ENCODE assay signal across 8 cellular contexts in genomic region chr20:43925786-43926185, GRCh38. TPM values are rescaled to one million over a fixed set of nuclear protein-coding genes. Genes with fewer than 3 reads are reported as not detected.
A peak's percentile ranks its signal among the peaks of the same experiment; 100 is the strongest.
DNase-seq lines count a peak whose midpoint lies in the region; FAIRE-seq and TF ChIP-seq lines count a peak whose summit lies in the region.

No MANE protein-coding gene starts in this region.

- H3K27me3 Mint-ChIP-seq in chondrocyte (ENCODE audit: low read depth): peaks cover 66% of the 10 kb centered on the region

- no peak overlapping the region for H3K27ac Mint-ChIP-seq in chondrocyte (ENCODE audit: unreplicated experiment)

- POLR2A ChIA-PET in endothelial cell of umbilical vein (lab: Charles Lee): no interaction called here

- DNase-seq in AG08396 (ENCODE audit: low spot score) (peak; percentile 63), OCI-M1 (lab: John Stamatoyannopoulos, UW) (peak; percentile 27), endothelial cell of umbilical vein (ENCODE audit: low read depth, low spot score) (peak; percentile 51), NCI-H526 treated with DMSO at 0.1 percent for 48 hours (lab: John Stamatoyannopoulos, UW) (no peak), sigmoid colon (no peak), chondrocyte (ENCODE audit: low spot score) (no peak), kidney tubule cell (ENCODE audit: low spot score) (no peak)

- TF ChIP-seq EP300 in sigmoid colon (IDR thresholded peaks at IDR 0.05): no peak

- no peaks in the 10 kb centered on the region for H3K4me1 Mint-ChIP-seq in chondrocyte (ENCODE audit: low read depth)

- H3K27ac ChIP-seq in endothelial cell of umbilical vein (ENCODE audit: insufficient read depth, low read depth, low read length): no peak overlapping the region
- H3K27ac ChIP-seq in sigmoid colon: no peak overlapping the region

- no peaks in the 10 kb centered on the region for H3K79me2 ChIP-seq in endothelial cell of umbilical vein (ENCODE audit: control insufficient read depth, insufficient read depth, low read length)

- TF ChIP-seq CTCF in GM12874 (IDR thresholded peaks at IDR 0.05; ENCODE audit: insufficient read depth, low read depth, low read length) (0 out of 2 replicates have a peak, but pooled peaks have one; percentile 6), endothelial cell of umbilical vein (IDR thresholded peaks at IDR 0.05; ENCODE audit: extremely low read depth in 1 of 2, insufficient read depth in 1 of 2, low read depth in 1 of 2, low read length in 2 of 2) (no peak), sigmoid colon (IDR thresholded peaks at IDR 0.05) (no peak), chondrocyte (IDR thresholded peaks at IDR 0.05) (no peak)

- dilution Hi-C loops in endothelial cell of umbilical vein (cut with MboI; ENCODE audit: extremely low pct_ligation_motif_present, low sequenced_read_pairs): no loop called here

- H3K27me3 ChIP-seq in endothelial cell of umbilical vein (ENCODE audit: control insufficient read depth in 2 of 2, insufficient read depth in 2 of 2, low read length in 2 of 2): peaks cover 4 to 8% of the 10 kb centered on the region in 2 experiments
- H3K27me3 ChIP-seq in sigmoid colon: peaks cover 0 to 5% (median 0%) of the 10 kb centered on the region in 3 donors

- no TSS peak for BruUV-seq in endothelial cell of umbilical vein (replicated peaks; lab: Mats Ljungman, UMichigan)

- no peak overlapping the region for H3K4me3 Mint-ChIP-seq in chondrocyte (ENCODE audit: unreplicated experiment)

- no peaks in the 10 kb centered on the region for H3K9me1 ChIP-seq in endothelial cell of umbilical vein (replicated peaks; ENCODE audit: control insufficient read depth, extremely low read depth, insufficient read depth, low read length)

- no peaks in the 10 kb centered on the region for H3K36me3 ChIP-seq in endothelial cell of umbilical vein (ENCODE audit: control insufficient read depth in 2 of 2, extremely low read depth in 1 of 2, insufficient read depth in 2 of 2, low read length in 2 of 2)
- no peaks in the 10 kb centered on the region for H3K36me3 ChIP-seq in sigmoid colon

- no peaks in the 10 kb centered on the region for H3K9me3 ChIP-seq in endothelial cell of umbilical vein (replicated peaks; ENCODE audit: control insufficient read depth, insufficient read depth, low read length)
- no peaks in the 10 kb centered on the region for H3K9me3 ChIP-seq in sigmoid colon

- no peaks in the 10 kb centered on the region for H4K20me1 ChIP-seq in endothelial cell of umbilical vein (replicated peaks; ENCODE audit: control insufficient read depth, extremely low read depth, insufficient read depth, low read length)

- peak; percentile 69 for FAIRE-seq in endothelial cell of umbilical vein (lab: Jason Lieb, UNC)

- no peak overlapping the region for H2AFZ ChIP-seq in endothelial cell of umbilical vein (ENCODE audit: low read depth, low read length)

- TF ChIP-seq POLR2A in endothelial cell of umbilical vein (IDR thresholded peaks at IDR 0.05; ENCODE audit: low read depth, low read length): no peak
- no peak for TF ChIP-seq POLR2A in sigmoid colon (IDR thresholded peaks at IDR 0.05)

- H3K4me3 ChIP-seq in endothelial cell of umbilical vein (replicated peaks in 1 of 3; ENCODE audit: insufficient read depth in 1 of 3, low read depth in 1 of 3, low read length in 3 of 3) (no peak overlapping the region), sigmoid colon (no peak overlapping the region)

- no peaks in the 10 kb centered on the region for H3K4me1 ChIP-seq in endothelial cell of umbilical vein (ENCODE audit: control insufficient read depth, extremely low read depth, insufficient read depth, low read length)
- H3K4me1 ChIP-seq in sigmoid colon: no peaks in the 10 kb centered on the region

- CTCF ChIA-PET in endothelial cell of umbilical vein (lab: Charles Lee): interaction anchor here (0.9 to 1.9 kb wide), 9 partner anchors 12 to 175 kb away, joined by 3 to 13 read pairs (median 4); no protein-coding TSS in a partner anchor

- H3K9ac ChIP-seq in endothelial cell of umbilical vein (replicated peaks; ENCODE audit: extremely low read depth, insufficient read depth, low read length): no peak overlapping the region

- H3K36me3 Mint-ChIP-seq in chondrocyte (ENCODE audit: low read depth): no peaks in the 10 kb centered on the region

- H3K9me3 Mint-ChIP-seq in chondrocyte (ENCODE audit: low read depth): no peaks in the 10 kb centered on the region

- intact Hi-C loops in endothelial cell of umbilical vein (cut with micrococcal nuclease) (no loop called here), sigmoid colon (cut with DNase I) (no loop called here)

- WGBS in sigmoid colon, 2 donors: 13 to 38% methylated on average over 5 of the region's 5 CpGs

- no peak overlapping the region for H3K4me2 ChIP-seq in endothelial cell of umbilical vein (ENCODE audit: insufficient read depth, low read length)

TF ChIP-seq in endothelial cell of umbilical vein, 7 proteins besides CTCF, POLR2A, EP300 and RAD21:
- TF ChIP-seq EZH2 (IDR thresholded peaks at IDR 0.05; ENCODE audit: borderline replicate concordance, low read depth, low read length, severe bottlenecking): no peak
- no peak for TF ChIP-seq JUN (IDR thresholded peaks at IDR 0.05; ENCODE audit: borderline replicate concordance, insufficient read depth, insufficient read length, low read depth)
- TF ChIP-seq MYC (IDR thresholded peaks at IDR 0.05; ENCODE audit: low read depth, low read length): no peak
- TF ChIP-seq POLR2AphosphoS5 (IDR thresholded peaks at IDR 0.05; ENCODE audit: insufficient read depth, low read depth, low read length): no peak
- TF ChIP-seq FOS (IDR thresholded peaks at IDR 0.05; ENCODE audit: borderline replicate concordance, insufficient read depth, low read length): no peak
- TF ChIP-seq MAX (IDR thresholded peaks at IDR 0.05; ENCODE audit: insufficient read depth, insufficient read length): no peak
- no peak for TF ChIP-seq GATA2 (IDR thresholded peaks at IDR 0.05; ENCODE audit: insufficient read depth, insufficient read length, low read depth, low read length)

RNA-seq across cellular contexts. Expression of gene TOX2, which starts 11.1 kb away (rescaled TPM):
- 18.6 and 25.7 TPM in 2 replicates for total RNA-seq in endothelial cell of umbilical vein
- 6.3 and 7.0 TPM in 2 replicates for polyA plus RNA-seq in endothelial cell of umbilical vein
- 7.2 and 8.1 TPM in 2 replicates for polyA plus RNA-seq in endothelial cell of umbilical vein (2011; cell fraction: cytosol; rRNA removed)
- polyA plus RNA-seq in endothelial cell of umbilical vein (2011; cell fraction: nucleus; rRNA removed): 7.6 and 8.5 TPM in 2 replicates
- polyA plus RNA-seq in endothelial cell of umbilical vein (2012): 7.2 and 10.6 TPM in 2 replicates
- 2.6 and 2.7 TPM in 2 replicates for polyA minus RNA-seq in endothelial cell of umbilical vein
- 0.72 TPM for polyA minus RNA-seq in endothelial cell of umbilical vein (2011; cell fraction: cytosol; rRNA and poly(A)+ RNA removed)
- polyA minus RNA-seq in endothelial cell of umbilical vein (2011; cell fraction: nucleus; rRNA and poly(A)+ RNA removed): 4.3 and 4.6 TPM in 2 replicates
- 1 to 10 TPM in 2 of 4 donors, under 1 TPM in 2; 0.27 to 3.2 (median 1.2) TPM for total RNA-seq in sigmoid colon
- 1 to 10 TPM; 1.2 to 8.1 (median 3.6) TPM for polyA plus RNA-seq in sigmoid colon
- 0.12 to 0.18 TPM in 2 of 3 replicates, not detected in the other for total RNA-seq in chondrocyte

Comparison
In these comparisons a context has a peak if more than half of its experiments do, and no peak if none do; other contexts are left out.
1. DNase-seq: peak in AG08396 (single experiment), OCI-M1 (single experiment) and endothelial cell of umbilical vein (single experiment); none in NCI-H526 treated with DMSO at 0.1 percent for 48 hours (single experiment), sigmoid colon (single experiment), chondrocyte (single experiment) and kidney tubule cell (single experiment).